ENCODE assay signal across 19 cellular contexts in the genomic region with DNA sequence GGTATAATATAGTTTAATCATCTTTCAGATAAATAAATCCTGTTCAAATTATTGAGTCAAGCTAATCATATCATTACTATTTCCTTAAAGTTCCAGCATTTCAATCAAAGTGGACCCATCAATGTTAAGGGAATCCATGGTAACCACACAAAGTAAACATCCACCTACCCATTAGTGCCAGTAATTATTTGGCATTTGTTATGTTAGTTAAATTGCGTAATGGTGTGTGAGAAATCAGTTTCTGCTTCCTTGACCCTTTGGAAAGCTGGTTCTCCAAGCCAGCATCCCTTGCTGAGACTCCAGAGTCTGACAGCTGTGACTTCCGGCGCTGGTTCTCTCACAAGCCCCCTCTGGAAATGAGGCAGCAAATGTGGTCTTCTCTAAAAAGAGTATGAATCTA.
A peak's percentile ranks its signal among the peaks of the same experiment; 100 is the strongest.
DNase-seq lines count a peak whose midpoint lies in the region; ATAC-seq and TF ChIP-seq lines count a peak whose summit lies in the region.
"Had no signal": no experiment of that assay in that cellular context is flagged by ENCODE, and none has a peak within 500 bp of the region (broad histone marks: within the 10 kb centered on the region; RNA-seq: fewer than 3 reads in every experiment).

No MANE protein-coding gene starts in this region.

- CTCF ChIA-PET in CD4-positive, alpha-beta memory T cell (lab: Charles Lee; ENCODE audit: partially characterized antibody): no interaction called here

- H2BK20ac ChIP-seq in H9 (ENCODE audit: low read depth, low read length, poor library complexity, severe bottlenecking): no peak overlapping the region

- no peaks in the 10 kb centered on the region for H3K79me2 ChIP-seq in H9 (ENCODE audit: insufficient read depth, low read length)

- no peak overlapping the region for H4K5ac ChIP-seq in H9 (ENCODE audit: insufficient read length, low read depth, low read length)

- H3K4me3 Mint-ChIP-seq in H9 (no peak overlapping the region), neural crest cell (no peak overlapping the region)
- no peak overlapping the region for H3K4me3 Mint-ChIP-seq in CD4-positive, alpha-beta memory T cell
- H3K4me3 Mint-ChIP-seq: activated naive CD8-positive, alpha-beta T cell treated with anti-CD3 and anti-CD28 coated beads for 36 hours had no signal

- no peak overlapping the region for H4K8ac ChIP-seq in H9 (replicated peaks; ENCODE audit: insufficient read length, low read depth, low read length)

- no peak for TF ChIP-seq CTCF in H9 (conservative IDR thresholded peaks at IDR 0.05)
- no peak for TF ChIP-seq CTCF in epithelial cell of esophagus (IDR thresholded peaks at IDR 0.05; ENCODE audit: insufficient read depth, low read depth, low read length, missing control alignments)
- TF ChIP-seq CTCF in neural crest cell (conservative IDR thresholded peaks at IDR 0.05): no peak
- no peak for TF ChIP-seq CTCF in dorsolateral prefrontal cortex (IDR thresholded peaks at IDR 0.05 in 54 of 56, conservative IDR thresholded peaks at IDR 0.05 in 2 of 56; ENCODE audit: low read depth in 1 of 56, partially characterized antibody in 56 of 56)

- H3K4ac ChIP-seq in H9 (ENCODE audit: low read depth, low read length): no peak overlapping the region

- no peaks in the 10 kb centered on the region for H3K79me1 ChIP-seq in H9 (ENCODE audit: insufficient read depth, low read depth, low read length, poor library complexity, severe bottlenecking)

- no CpG with 5 or more reads among the region's 3 CpGs for WGBS in H9 (ENCODE audit: extremely low coverage, insufficient read length, low lambda C conversion rate)

- no peaks in the 10 kb centered on the region for H4K20me1 ChIP-seq in H9 (ENCODE audit: control insufficient read depth, insufficient read depth, insufficient read length)

- H3K27me3 ChIP-seq in H9 (ENCODE audit: insufficient read depth, low read length) (no peaks in the 10 kb centered on the region), dorsolateral prefrontal cortex (no peaks in the 10 kb centered on the region)
- no peaks in the 10 kb centered on the region for H3K27me3 ChIP-seq in CD4-positive, alpha-beta memory T cell (ENCODE audit: insufficient read depth, low read length)
- H3K27me3 ChIP-seq: heart left ventricle had no signal

- no peak overlapping the region for H3K23ac ChIP-seq in H9 (ENCODE audit: insufficient read length, low read depth, low read length)

- POLR2A ChIA-PET in CD4-positive, alpha-beta memory T cell (lab: Charles Lee; ENCODE audit: partially characterized antibody): no interaction called here

- H3K23me2 ChIP-seq in H9 (ENCODE audit: insufficient read length, low read depth, low read length, poor library complexity, severe bottlenecking): no peaks in the 10 kb centered on the region

- H3K4me2 ChIP-seq in H9 (ENCODE audit: insufficient read depth, insufficient read length, low read length): no peak overlapping the region

- H2BK5ac ChIP-seq in H9 (ENCODE audit: insufficient read length, low read length): no peak overlapping the region

- H3K4me1 ChIP-seq in H9 (ENCODE audit: insufficient read depth, low read length): peaks cover 5% of the 10 kb centered on the region; the same call in 1 of the 2 replicates
- H3K4me1 ChIP-seq in CD4-positive, alpha-beta memory T cell (ENCODE audit: insufficient read depth, low read length): no peaks in the 10 kb centered on the region
- H3K4me1 ChIP-seq: heart left ventricle, psoas muscle had no signal

- H3K27me3 Mint-ChIP-seq in H9 (ENCODE audit: low read depth) (no peaks in the 10 kb centered on the region), neural crest cell (ENCODE audit: low read depth) (no peaks in the 10 kb centered on the region)
- no peaks in the 10 kb centered on the region for H3K27me3 Mint-ChIP-seq in CD4-positive, alpha-beta memory T cell
- H3K27me3 Mint-ChIP-seq: activated naive CD8-positive, alpha-beta T cell treated with anti-CD3 and anti-CD28 coated beads for 36 hours had no signal

- H3K9me3 ChIP-seq in H9 (ENCODE audit: control insufficient read depth, low read depth, low read length): no peaks in the 10 kb centered on the region
- no peaks in the 10 kb centered on the region for H3K9me3 ChIP-seq in CD4-positive, alpha-beta memory T cell (ENCODE audit: control insufficient read depth in 1 of 2, low read length in 2 of 2)
- H3K9me3 ChIP-seq: heart left ventricle, psoas muscle had no signal

- no peak overlapping the region for H4K91ac ChIP-seq in H9 (ENCODE audit: insufficient read length, low read depth, low read length)

- H3K18ac ChIP-seq in H9 (ENCODE audit: insufficient read length, low read depth, low read length): no peak overlapping the region

- H3K4me1 Mint-ChIP-seq in H9 (peaks cover 47 to 50% of the 10 kb centered on the region in 2 experiments), neural crest cell (peaks cover 4% of the 10 kb centered on the region)
- peaks cover 4 to 8% (median 8%) of the 10 kb centered on the region in 4 donors for H3K4me1 Mint-ChIP-seq in CD4-positive, alpha-beta memory T cell

- no peak overlapping the region for H3T11ph ChIP-seq in H9 (ENCODE audit: low read length)

- H3K9me3 Mint-ChIP-seq in H9 (no peaks in the 10 kb centered on the region), neural crest cell (peaks cover 2% of the 10 kb centered on the region)
- H3K9me3 Mint-ChIP-seq in CD4-positive, alpha-beta memory T cell: no peaks in the 10 kb centered on the region
- H3K9me3 Mint-ChIP-seq: activated naive CD8-positive, alpha-beta T cell treated with anti-CD3 and anti-CD28 coated beads for 36 hours had no signal

- H3K27ac ChIP-seq in H9 (ENCODE audit: insufficient read length, low read depth, low read length) (no peak overlapping the region), dorsolateral prefrontal cortex (no peak overlapping the region)
- no peak overlapping the region for H3K27ac ChIP-seq in CD4-positive, alpha-beta memory T cell (ENCODE audit: low read depth, low read length)
- H3K27ac ChIP-seq: heart left ventricle, KMS-11, psoas muscle, RWPE1 had no signal

- H3K9ac ChIP-seq in H9 (ENCODE audit: extremely low read depth, insufficient read length, low read length): no peak overlapping the region
- H3K9ac ChIP-seq: KMS-11 had no signal

- no peak overlapping the region for H3K56ac ChIP-seq in H9 (ENCODE audit: insufficient read length, low read depth, low read length)

- no peaks in the 10 kb centered on the region for H3K36me3 ChIP-seq in CD4-positive, alpha-beta memory T cell (ENCODE audit: insufficient read depth, low read length)
- H3K36me3 ChIP-seq: heart left ventricle had no signal

- no peak overlapping the region for H2BK120ac ChIP-seq in H9 (ENCODE audit: low read depth, low read length, poor library complexity, severe bottlenecking)

- H2AFZ ChIP-seq in H9 (ENCODE audit: low read length): no peak overlapping the region

- intact Hi-C loops in CD4-positive, alpha-beta memory T cell (cut with micrococcal nuclease): no loop called here
- intact Hi-C loops in dorsolateral prefrontal cortex (cut with DNase I) (no loop called here), left colon (cut with DNase I, micrococcal nuclease) (no loop called here)

- no peak overlapping the region for H2AK5ac ChIP-seq in H9 (ENCODE audit: insufficient read length, low read length)

- no peak overlapping the region for H2BK12ac ChIP-seq in H9 (ENCODE audit: insufficient read length, low read depth, low read length)

- H3K14ac ChIP-seq in H9 (ENCODE audit: insufficient read depth, low read length): no peak overlapping the region

- DNase-seq in H9 (no peak), NCI-H146 treated with DMSO at 0.1 percent for 48 hours (lab: John Stamatoyannopoulos, UW; ENCODE audit: unreplicated experiment) (peak; percentile 71), epithelial cell of esophagus (ENCODE audit: low read depth) (peak; percentile 20), neural crest cell (ENCODE audit: low read depth, low spot score) (no peak), dorsolateral prefrontal cortex (no peak), left colon (no peak)
- no peak for DNase-seq in CD4-positive, alpha-beta memory T cell
- DNase-seq: activated CD4-positive, alpha-beta T cell treated with anti-CD3 and anti-CD28 coated beads for 1 hour; activated naive CD8-positive, alpha-beta T cell treated with anti-CD3 and anti-CD28 coated beads for 36 hours; activated T-cell treated with anti-CD3 and anti-CD28 coated beads, Interleukin-2, amount 50 U/mL, for 1 hour; DND-41; H7; heart left ventricle; NCI-H2029; psoas muscle; substantia nigra had no signal

- H3K27ac Mint-ChIP-seq in H9 (peak overlapping the region in 2 of 3 experiments; percentile 11 to 85; a peak in 2 of 7 replicates), neural crest cell (ENCODE audit: unreplicated experiment) (peak overlapping the region; percentile 73)
- peak overlapping the region in 1 of 7 donors; percentile 41 for H3K27ac Mint-ChIP-seq in CD4-positive, alpha-beta memory T cell
- H3K27ac Mint-ChIP-seq: activated naive CD8-positive, alpha-beta T cell treated with anti-CD3 and anti-CD28 coated beads for 36 hours had no signal

- H3K4me3 ChIP-seq in epithelial cell of esophagus (ENCODE audit: low read length) (no peak overlapping the region), dorsolateral prefrontal cortex (no peak overlapping the region)
- no peak overlapping the region for H3K4me3 ChIP-seq in CD4-positive, alpha-beta memory T cell (ENCODE audit: low read length in 2 of 2)
- H3K4me3 ChIP-seq: heart left ventricle, psoas muscle had no signal

- ATAC-seq in left colon: no peak
- ATAC-seq in HG03432 (IDR thresholded peaks at IDR 0.05; ENCODE audit: unreplicated experiment): no peak
- ATAC-seq: heart left ventricle, psoas muscle had no signal

- no peak overlapping the region for H2BK15ac ChIP-seq in H9 (ENCODE audit: low read depth, low read length)

- H3K36me3 Mint-ChIP-seq in H9 (ENCODE audit: insufficient read depth in 1 of 3, low read depth in 3 of 3): no peaks in the 10 kb centered on the region
- no peaks in the 10 kb centered on the region for H3K36me3 Mint-ChIP-seq in neural crest cell (ENCODE audit: low read depth)
- H3K36me3 Mint-ChIP-seq in CD4-positive, alpha-beta memory T cell: peaks cover 0 to 3% of the 10 kb centered on the region in 2 donors
- H3K36me3 Mint-ChIP-seq: activated naive CD8-positive, alpha-beta T cell treated with anti-CD3 and anti-CD28 coated beads for 36 hours had no signal

Comparison
In these comparisons a context has a peak if more than half of its experiments do, and no peak if none do; other contexts are left out.
1. DNase-seq: peak in NCI-H146 treated with DMSO at 0.1 percent for 48 hours (single experiment) and epithelial cell of esophagus (single experiment); none in H9 (single experiment), neural crest cell (single experiment), CD4-positive, alpha-beta memory T cell (0 of 5), dorsolateral prefrontal cortex (0 of 10) and left colon (0 of 2).